18 cellular contexts compared by ENCODE assay signal in genomic region chr20:53635189-53635588, GRCh38. TPM values are rescaled to one million over a fixed set of nuclear protein-coding genes. Genes with fewer than 3 reads are reported as not detected.
DNase-seq lines count a peak whose midpoint lies in the region; ATAC-seq and TF ChIP-seq lines count a peak whose summit lies in the region.
"Had no signal": no experiment of that assay in that cellular context is flagged by ENCODE, and none has a peak within 500 bp of the region (broad histone marks: within the 10 kb centered on the region; RNA-seq: fewer than 3 reads in every experiment).

No MANE protein-coding gene starts in this region.

- POLR2A ChIA-PET in CD4-positive, alpha-beta T cell (lab: Charles Lee): interaction anchor here (0.9 to 1.6 kb wide), 5 partner anchors 9 to 232 kb away, joined by 3 to 5 read pairs (median 3); no protein-coding TSS in a partner anchor
- POLR2A ChIA-PET in activated CD8-positive, alpha-beta T cell treated with anti-CD3 and anti-CD28 coated beads, Interleukin-2, amount 10 ng/mL, durations not matched to agents 7 days and 5 days (lab: Charles Lee): interaction anchor here (0.8 to 0.9 kb wide), 2 partner anchors 11 to 25 kb away, joined by 3 read pairs; no protein-coding TSS in a partner anchor

- no peaks in the 10 kb centered on the region for H3K79me1 ChIP-seq in neuronal stem cell (ENCODE audit: low read depth, low read length)

- no peaks in the 10 kb centered on the region for H3K4me1 ChIP-seq in neuronal stem cell (ENCODE audit: control insufficient read depth in 2 of 2, insufficient read depth in 1 of 2, low read depth in 1 of 2, low read length in 2 of 2)
- H3K4me1 ChIP-seq: BE2C, neural progenitor cell had no signal

- no peak for ATAC-seq in CD4-positive, alpha-beta T cell (ENCODE audit: poor library complexity)
- no peak for ATAC-seq in activated CD8-positive, alpha-beta T cell treated with anti-CD3 and anti-CD28 coated beads, Interleukin-2, amount 10 ng/mL, durations not matched to agents 7 days and 5 days
- no peak for ATAC-seq in GM21786 (IDR thresholded peaks at IDR 0.05; ENCODE audit: unreplicated experiment)
- ATAC-seq: activated T-helper 17 cell treated with anti-CD3 and anti-CD28 coated beads, Interleukin-2, amount 50 U/mL, for 72 hours had no signal

- H2BK5ac ChIP-seq in neuronal stem cell (ENCODE audit: low read length): no peak overlapping the region

- H3K27ac Mint-ChIP-seq in CD4-positive, alpha-beta T cell: peak overlapping the region; percentile 55
- H3K27ac Mint-ChIP-seq in IgD-negative memory B cell: peak overlapping the region; percentile 49 to 96 (median 86)
- H3K27ac Mint-ChIP-seq in activated CD8-positive, alpha-beta T cell treated with anti-CD3 and anti-CD28 coated beads, Interleukin-2, amount 10 ng/mL, durations not matched to agents 7 days and 5 days: peak overlapping the region; percentile 22
- H3K27ac Mint-ChIP-seq: activated CD4-positive, alpha-beta memory T cell treated with anti-CD3 and anti-CD28 coated beads for 36 hours; neural progenitor cell had no signal

- H3K36me3 ChIP-seq in neuronal stem cell (replicated peaks in 1 of 2; ENCODE audit: control insufficient read depth in 2 of 2, insufficient read depth in 2 of 2, low read length in 2 of 2): no peaks in the 10 kb centered on the region
- H3K36me3 ChIP-seq: BE2C, heart right ventricle, neural progenitor cell had no signal

- no peaks in the 10 kb centered on the region for H3K9me3 ChIP-seq in CD4-positive, alpha-beta T cell (ENCODE audit: control insufficient read depth, low read length)
- no peaks in the 10 kb centered on the region for H3K9me3 ChIP-seq in neuronal stem cell (replicated peaks in 1 of 2; ENCODE audit: control insufficient read depth in 2 of 2, insufficient read depth in 1 of 2, low read depth in 1 of 2, low read length in 2 of 2)
- H3K9me3 ChIP-seq: BE2C, heart right ventricle had no signal

- no peak overlapping the region for H3K14ac ChIP-seq in neuronal stem cell (ENCODE audit: low read length)

- no peak overlapping the region for H3K18ac ChIP-seq in neuronal stem cell (ENCODE audit: low read length)

- H3K4ac ChIP-seq in neuronal stem cell (ENCODE audit: low read length): no peak overlapping the region

- H2BK12ac ChIP-seq in neuronal stem cell (ENCODE audit: low read length): no peak overlapping the region

- H4K91ac ChIP-seq in neuronal stem cell (ENCODE audit: low read depth, low read length, poor library complexity): no peak overlapping the region

- intact Hi-C loops in CD4-positive, alpha-beta T cell (cut with DNase I, micrococcal nuclease): loop anchor here in 1 of 2 experiments (5.0 kb wide), 1 partner anchor 33 kb away; no protein-coding TSS in a partner anchor

- H3K27me3 ChIP-seq in CD4-positive, alpha-beta T cell (ENCODE audit: control insufficient read depth, insufficient read depth, low read length): no peaks in the 10 kb centered on the region
- no peaks in the 10 kb centered on the region for H3K27me3 ChIP-seq in neuronal stem cell (ENCODE audit: control insufficient read depth in 3 of 3, insufficient read depth in 3 of 3, low read depth in 1 of 3, low read length in 3 of 3)
- H3K27me3 ChIP-seq: BE2C, heart right ventricle, neural progenitor cell had no signal

- no peak overlapping the region for H4K8ac ChIP-seq in neuronal stem cell (ENCODE audit: low read depth, low read length)

- H2BK15ac ChIP-seq in neuronal stem cell (ENCODE audit: low read length): no peak overlapping the region

- H3K4me3 ChIP-seq in neuronal stem cell (ENCODE audit: low read length in 2 of 2): no peak overlapping the region
- H3K4me3 ChIP-seq: heart right ventricle, neural progenitor cell had no signal

- no peaks in the 10 kb centered on the region for H3K27me3 Mint-ChIP-seq in CD4-positive, alpha-beta T cell
- H3K27me3 Mint-ChIP-seq in IgD-negative memory B cell: no peaks in the 10 kb centered on the region
- no peaks in the 10 kb centered on the region for H3K27me3 Mint-ChIP-seq in activated CD8-positive, alpha-beta T cell treated with anti-CD3 and anti-CD28 coated beads, Interleukin-2, amount 10 ng/mL, durations not matched to agents 7 days and 5 days (ENCODE audit: low read depth)
- H3K27me3 Mint-ChIP-seq: activated CD4-positive, alpha-beta memory T cell treated with anti-CD3 and anti-CD28 coated beads for 36 hours; activated T-helper 17 cell treated with anti-CD3 and anti-CD28 coated beads, Interleukin-2, amount 50 U/mL, for 72 hours had no signal

- CTCF ChIA-PET in CD4-positive, alpha-beta T cell (lab: Charles Lee): interaction anchor here (0.6 to 1.1 kb wide), 2 partner anchors 10 to 87 kb away, joined by 3 read pairs; no protein-coding TSS in a partner anchor
- CTCF ChIA-PET in activated CD8-positive, alpha-beta T cell treated with anti-CD3 and anti-CD28 coated beads, Interleukin-2, amount 10 ng/mL, durations not matched to agents 7 days and 5 days (lab: Charles Lee): interaction anchor here (1.0 to 1.5 kb wide), 2 partner anchors 11 to 26 kb away, joined by 3 to 8 read pairs; no protein-coding TSS in a partner anchor

- no CpG with 5 or more reads among the region's 5 CpGs for WGBS in neuronal stem cell (ENCODE audit: extremely low coverage in 2 of 2, insufficient read length in 2 of 2, insufficient replicate concordance in 1 of 2), 2 donors

- H2AK5ac ChIP-seq in neuronal stem cell (ENCODE audit: low read depth, low read length): no peak overlapping the region

- H3K9ac ChIP-seq in neuronal stem cell (ENCODE audit: low read depth, low read length, poor library complexity): no peak overlapping the region
- H3K9ac ChIP-seq: neural progenitor cell had no signal

- H3K23ac ChIP-seq in neuronal stem cell (ENCODE audit: low read depth, low read length, poor library complexity): no peak overlapping the region

- no peak for TF ChIP-seq CTCF in CD4-positive, alpha-beta T cell (IDR thresholded peaks at IDR 0.05)

- no peak overlapping the region for H2BK120ac ChIP-seq in neuronal stem cell (ENCODE audit: low read depth, low read length)

- H2AFZ ChIP-seq in neuronal stem cell (ENCODE audit: low read length): peak overlapping the region; percentile 22
- H2AFZ ChIP-seq: neural progenitor cell had no signal

- no peaks in the 10 kb centered on the region for H3K36me3 Mint-ChIP-seq in CD4-positive, alpha-beta T cell (ENCODE audit: low read depth)
- no peaks in the 10 kb centered on the region for H3K36me3 Mint-ChIP-seq in IgD-negative memory B cell
- H3K36me3 Mint-ChIP-seq in activated CD8-positive, alpha-beta T cell treated with anti-CD3 and anti-CD28 coated beads, Interleukin-2, amount 10 ng/mL, durations not matched to agents 7 days and 5 days (ENCODE audit: low read depth): no peaks in the 10 kb centered on the region
- H3K36me3 Mint-ChIP-seq: activated CD4-positive, alpha-beta memory T cell treated with anti-CD3 and anti-CD28 coated beads for 36 hours; neural progenitor cell had no signal

- H3K4me1 Mint-ChIP-seq in CD4-positive, alpha-beta T cell (ENCODE audit: low read depth): peaks cover 32% of the 10 kb centered on the region
- H3K4me1 Mint-ChIP-seq in IgD-negative memory B cell: peaks cover 21 to 31% (median 28%) of the 10 kb centered on the region in 3 donors
- peaks cover 34% of the 10 kb centered on the region for H3K4me1 Mint-ChIP-seq in activated CD8-positive, alpha-beta T cell treated with anti-CD3 and anti-CD28 coated beads, Interleukin-2, amount 10 ng/mL, durations not matched to agents 7 days and 5 days (ENCODE audit: low read depth)

- peak overlapping the region; percentile 10 for H3K4me3 Mint-ChIP-seq in CD4-positive, alpha-beta T cell
- peak overlapping the region in 3 of 4 donors; percentile 44 to 86 (median 84) for H3K4me3 Mint-ChIP-seq in IgD-negative memory B cell
- no peak overlapping the region for H3K4me3 Mint-ChIP-seq in activated CD8-positive, alpha-beta T cell treated with anti-CD3 and anti-CD28 coated beads, Interleukin-2, amount 10 ng/mL, durations not matched to agents 7 days and 5 days
- H3K4me3 Mint-ChIP-seq: activated CD4-positive, alpha-beta memory T cell treated with anti-CD3 and anti-CD28 coated beads for 36 hours; activated T-helper 17 cell treated with anti-CD3 and anti-CD28 coated beads, Interleukin-2, amount 50 U/mL, for 72 hours; neural progenitor cell had no signal

- H3K27ac ChIP-seq in CD4-positive, alpha-beta T cell (ENCODE audit: low read depth, low read length): no peak overlapping the region
- H3K27ac ChIP-seq in neuronal stem cell (replicated peaks; ENCODE audit: low read length): no peak overlapping the region
- H3K27ac ChIP-seq: heart right ventricle, neural progenitor cell had no signal

- no peaks in the 10 kb centered on the region for H3K9me3 Mint-ChIP-seq in CD4-positive, alpha-beta T cell
- H3K9me3 Mint-ChIP-seq in IgD-negative memory B cell: no peaks in the 10 kb centered on the region
- no peaks in the 10 kb centered on the region for H3K9me3 Mint-ChIP-seq in activated CD8-positive, alpha-beta T cell treated with anti-CD3 and anti-CD28 coated beads, Interleukin-2, amount 10 ng/mL, durations not matched to agents 7 days and 5 days (ENCODE audit: insufficient read depth)
- H3K9me3 Mint-ChIP-seq: activated CD4-positive, alpha-beta memory T cell treated with anti-CD3 and anti-CD28 coated beads for 36 hours; activated T-helper 17 cell treated with anti-CD3 and anti-CD28 coated beads, Interleukin-2, amount 50 U/mL, for 72 hours; neural progenitor cell had no signal

- H3K4me2 ChIP-seq in neuronal stem cell (ENCODE audit: insufficient read depth, low read length, poor library complexity, severe bottlenecking): no peak overlapping the region
- H3K4me2 ChIP-seq: neural progenitor cell had no signal

- DNase-seq in CD4-positive, alpha-beta T cell: no peak
- DNase-seq in activated CD8-positive, alpha-beta T cell treated with anti-CD3 and anti-CD28 coated beads, Interleukin-2, amount 10 ng/mL, durations not matched to agents 7 days and 5 days: no peak
- DNase-seq in neuronal stem cell (ENCODE audit: low spot score): no peak
- no peak for DNase-seq in NCI-H2081 (lab: John Stamatoyannopoulos, UW)
- no peak for DNase-seq in DMS53 (lab: John Stamatoyannopoulos, UW)
- no peak for DNase-seq in NCI-H1930 (lab: John Stamatoyannopoulos, UW)
- DNase-seq: activated CD4-positive, alpha-beta memory T cell treated with anti-CD3 and anti-CD28 coated beads for 36 hours; BE2C; heart right ventricle; KG1; mesenchymal stem cell; NCI-H1436; NCI-H226; SHP77 treated with DMSO at 0.1 percent for 48 hours had no signal

RNA-seq across cellular contexts. Expression of gene ZNF217, which starts 41.5 kb away (rescaled TPM):
- total RNA-seq in CD4-positive, alpha-beta T cell: 10 to 100 TPM; 83.5 to 87.4 TPM
- 29.9 TPM for polyA plus RNA-seq in IgD-negative memory B cell
- 100 to 1,000 TPM; 104 to 113 TPM for total RNA-seq in activated CD8-positive, alpha-beta T cell treated with anti-CD3 and anti-CD28 coated beads, Interleukin-2, amount 10 ng/mL, durations not matched to agents 7 days and 5 days
- polyA plus RNA-seq in neuronal stem cell (2013, experiment 1 of 2): 31.6 TPM
- polyA plus RNA-seq in neuronal stem cell (2013, experiment 2 of 2): 32.6 TPM

Comparison
In these comparisons a context has a peak if more than half of its experiments do, and no peak if none do; other contexts are left out.
1. H3K27ac Mint-ChIP-seq: peak in every context shown above with its lines; median percentile 86 in IgD-negative memory B cell; 55 in CD4-positive, alpha-beta T cell; 22 in activated CD8-positive, alpha-beta T cell treated with anti-CD3 and anti-CD28 coated beads, Interleukin-2, amount 10 ng/mL, durations not matched to agents 7 days and 5 days.